In the genomic region with DNA sequence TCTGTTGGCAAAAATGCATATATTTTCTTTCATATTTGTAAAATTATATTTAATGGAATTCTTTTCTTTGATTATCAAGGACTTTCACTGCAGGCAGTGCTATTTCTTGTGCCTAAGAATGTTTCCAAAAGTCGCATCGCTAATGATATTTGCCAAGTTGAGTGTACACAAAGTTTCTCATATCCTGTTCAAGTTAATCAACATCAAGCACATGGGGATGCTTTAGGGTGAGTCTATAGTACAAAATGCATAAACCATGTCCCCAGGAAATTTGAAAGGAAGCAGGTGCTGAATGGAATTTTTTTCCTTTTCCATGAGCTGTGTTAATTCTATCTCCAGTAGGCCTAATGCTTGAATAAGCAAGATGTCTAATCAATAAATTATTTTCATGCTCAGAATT, we compare ENCODE assay signal across 1 cellular context.
TF ChIP-seq lines count a peak whose summit lies in the region.

No MANE protein-coding gene starts in this region.

TF ChIP-seq in HepG2, 621 proteins besides CTCF, POLR2A, EP300 and RAD21 (continued from another document and continues in another):
- no peak for TF ChIP-seq AKNA (CRISPR knock-in tag; IDR thresholded peaks at IDR 0.05; ENCODE audit: borderline replicate concordance)
- no peak for TF ChIP-seq ZNF30 (CRISPR knock-in tag; IDR thresholded peaks at IDR 0.05)
- TF ChIP-seq HNRNPK (IDR thresholded peaks at IDR 0.05; ENCODE audit: low read depth, low read length, poor library complexity, severe bottlenecking) = no peak
- TF ChIP-seq ARNT (IDR thresholded peaks at IDR 0.05) = no peak
- no peak for TF ChIP-seq PAWR (CRISPR knock-in tag; IDR thresholded peaks at IDR 0.05; ENCODE audit: borderline replicate concordance)
- TF ChIP-seq ZNF570 (CRISPR knock-in tag; IDR thresholded peaks at IDR 0.05; ENCODE audit: borderline replicate concordance) = no peak
- no peak for TF ChIP-seq FOXM1 (CRISPR knock-in tag; IDR thresholded peaks at IDR 0.05)
- TF ChIP-seq ZSCAN22 (CRISPR knock-in tag; IDR thresholded peaks at IDR 0.05) = no peak
- TF ChIP-seq, protein P1, sequence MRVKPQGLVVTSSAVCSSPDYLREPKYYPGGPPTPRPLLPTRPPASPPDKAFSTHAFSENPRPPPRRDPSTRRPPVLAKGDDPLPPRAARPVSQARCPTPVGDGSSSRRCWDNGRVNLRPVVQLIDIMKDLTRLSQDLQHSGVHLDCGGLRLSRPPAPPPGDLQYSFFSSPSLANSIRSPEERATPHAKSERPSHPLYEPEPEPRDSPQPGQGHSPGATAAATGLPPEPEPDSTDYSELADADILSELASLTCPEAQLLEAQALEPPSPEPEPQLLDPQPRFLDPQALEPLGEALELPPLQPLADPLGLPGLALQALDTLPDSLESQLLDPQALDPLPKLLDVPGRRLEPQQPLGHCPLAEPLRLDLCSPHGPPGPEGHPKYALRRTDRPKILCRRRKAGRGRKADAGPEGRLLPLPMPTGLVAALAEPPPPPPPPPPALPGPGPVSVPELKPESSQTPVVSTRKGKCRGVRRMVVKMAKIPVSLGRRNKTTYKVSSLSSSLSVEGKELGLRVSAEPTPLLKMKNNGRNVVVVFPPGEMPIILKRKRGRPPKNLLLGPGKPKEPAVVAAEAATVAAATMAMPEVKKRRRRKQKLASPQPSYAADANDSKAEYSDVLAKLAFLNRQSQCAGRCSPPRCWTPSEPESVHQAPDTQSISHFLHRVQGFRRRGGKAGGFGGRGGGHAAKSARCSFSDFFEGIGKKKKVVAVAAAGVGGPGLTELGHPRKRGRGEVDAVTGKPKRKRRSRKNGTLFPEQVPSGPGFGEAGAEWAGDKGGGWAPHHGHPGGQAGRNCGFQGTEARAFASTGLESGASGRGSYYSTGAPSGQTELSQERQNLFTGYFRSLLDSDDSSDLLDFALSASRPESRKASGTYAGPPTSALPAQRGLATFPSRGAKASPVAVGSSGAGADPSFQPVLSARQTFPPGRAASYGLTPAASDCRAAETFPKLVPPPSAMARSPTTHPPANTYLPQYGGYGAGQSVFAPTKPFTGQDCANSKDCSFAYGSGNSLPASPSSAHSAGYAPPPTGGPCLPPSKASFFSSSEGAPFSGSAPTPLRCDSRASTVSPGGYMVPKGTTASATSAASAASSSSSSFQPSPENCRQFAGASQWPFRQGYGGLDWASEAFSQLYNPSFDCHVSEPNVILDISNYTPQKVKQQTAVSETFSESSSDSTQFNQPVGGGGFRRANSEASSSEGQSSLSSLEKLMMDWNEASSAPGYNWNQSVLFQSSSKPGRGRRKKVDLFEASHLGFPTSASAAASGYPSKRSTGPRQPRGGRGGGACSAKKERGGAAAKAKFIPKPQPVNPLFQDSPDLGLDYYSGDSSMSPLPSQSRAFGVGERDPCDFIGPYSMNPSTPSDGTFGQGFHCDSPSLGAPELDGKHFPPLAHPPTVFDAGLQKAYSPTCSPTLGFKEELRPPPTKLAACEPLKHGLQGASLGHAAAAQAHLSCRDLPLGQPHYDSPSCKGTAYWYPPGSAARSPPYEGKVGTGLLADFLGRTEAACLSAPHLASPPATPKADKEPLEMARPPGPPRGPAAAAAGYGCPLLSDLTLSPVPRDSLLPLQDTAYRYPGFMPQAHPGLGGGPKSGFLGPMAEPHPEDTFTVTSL (CRISPR knock-in tag; IDR thresholded peaks at IDR 0.05; ENCODE audit: borderline replicate concordance) = peak; percentile 91; the same call in 1 of the 2 replicates
- TF ChIP-seq KMT2A (CRISPR knock-in tag; IDR thresholded peaks at IDR 0.05) = no peak
- no peak for TF ChIP-seq KAT8 (CRISPR knock-in tag; IDR thresholded peaks at IDR 0.05)
- TF ChIP-seq ZFP82 (CRISPR knock-in tag; IDR thresholded peaks at IDR 0.05; ENCODE audit: borderline replicate concordance) = no peak
- TF ChIP-seq GATA4 (IDR thresholded peaks at IDR 0.05; ENCODE audit: borderline replicate concordance, low read depth) = no peak
- no peak for TF ChIP-seq TEAD2 (CRISPR knock-in tag; IDR thresholded peaks at IDR 0.05)
- TF ChIP-seq, protein P2, sequence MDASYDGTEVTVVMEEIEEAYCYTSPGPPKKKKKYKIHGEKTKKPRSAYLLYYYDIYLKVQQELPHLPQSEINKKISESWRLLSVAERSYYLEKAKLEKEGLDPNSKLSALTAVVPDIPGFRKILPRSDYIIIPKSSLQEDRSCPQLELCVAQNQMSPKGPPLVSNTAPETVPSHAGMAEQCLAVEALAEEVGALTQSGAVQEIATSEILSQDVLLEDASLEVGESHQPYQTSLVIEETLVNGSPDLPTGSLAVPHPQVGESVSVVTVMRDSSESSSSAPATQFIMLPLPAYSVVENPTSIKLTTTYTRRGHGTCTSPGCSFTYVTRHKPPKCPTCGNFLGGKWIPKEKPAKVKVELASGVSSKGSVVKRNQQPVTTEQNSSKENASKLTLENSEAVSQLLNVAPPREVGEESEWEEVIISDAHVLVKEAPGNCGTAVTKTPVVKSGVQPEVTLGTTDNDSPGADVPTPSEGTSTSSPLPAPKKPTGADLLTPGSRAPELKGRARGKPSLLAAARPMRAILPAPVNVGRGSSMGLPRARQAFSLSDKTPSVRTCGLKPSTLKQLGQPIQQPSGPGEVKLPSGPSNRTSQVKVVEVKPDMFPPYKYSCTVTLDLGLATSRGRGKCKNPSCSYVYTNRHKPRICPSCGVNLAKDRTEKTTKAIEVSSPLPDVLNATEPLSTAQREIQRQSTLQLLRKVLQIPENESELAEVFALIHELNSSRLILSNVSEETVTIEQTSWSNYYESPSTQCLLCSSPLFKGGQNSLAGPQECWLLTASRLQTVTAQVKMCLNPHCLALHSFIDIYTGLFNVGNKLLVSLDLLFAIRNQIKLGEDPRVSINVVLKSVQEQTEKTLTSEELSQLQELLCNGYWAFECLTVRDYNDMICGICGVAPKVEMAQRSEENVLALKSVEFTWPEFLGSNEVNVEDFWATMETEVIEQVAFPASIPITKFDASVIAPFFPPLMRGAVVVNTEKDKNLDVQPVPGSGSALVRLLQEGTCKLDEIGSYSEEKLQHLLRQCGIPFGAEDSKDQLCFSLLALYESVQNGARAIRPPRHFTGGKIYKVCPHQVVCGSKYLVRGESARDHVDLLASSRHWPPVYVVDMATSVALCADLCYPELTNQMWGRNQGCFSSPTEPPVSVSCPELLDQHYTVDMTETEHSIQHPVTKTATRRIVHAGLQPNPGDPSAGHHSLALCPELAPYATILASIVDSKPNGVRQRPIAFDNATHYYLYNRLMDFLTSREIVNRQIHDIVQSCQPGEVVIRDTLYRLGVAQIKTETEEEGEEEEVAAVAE (CRISPR knock-in tag; IDR thresholded peaks at IDR 0.05; ENCODE audit: borderline replicate concordance) = no peak
- no peak for TF ChIP-seq HMG20B (CRISPR knock-in tag; conservative IDR thresholded peaks at IDR 0.05)
- TF ChIP-seq HDAC1 (CRISPR knock-in tag; IDR thresholded peaks at IDR 0.05) = peak; percentile 38; the same call in 1 of the 2 replicates
- TF ChIP-seq, protein P3, sequence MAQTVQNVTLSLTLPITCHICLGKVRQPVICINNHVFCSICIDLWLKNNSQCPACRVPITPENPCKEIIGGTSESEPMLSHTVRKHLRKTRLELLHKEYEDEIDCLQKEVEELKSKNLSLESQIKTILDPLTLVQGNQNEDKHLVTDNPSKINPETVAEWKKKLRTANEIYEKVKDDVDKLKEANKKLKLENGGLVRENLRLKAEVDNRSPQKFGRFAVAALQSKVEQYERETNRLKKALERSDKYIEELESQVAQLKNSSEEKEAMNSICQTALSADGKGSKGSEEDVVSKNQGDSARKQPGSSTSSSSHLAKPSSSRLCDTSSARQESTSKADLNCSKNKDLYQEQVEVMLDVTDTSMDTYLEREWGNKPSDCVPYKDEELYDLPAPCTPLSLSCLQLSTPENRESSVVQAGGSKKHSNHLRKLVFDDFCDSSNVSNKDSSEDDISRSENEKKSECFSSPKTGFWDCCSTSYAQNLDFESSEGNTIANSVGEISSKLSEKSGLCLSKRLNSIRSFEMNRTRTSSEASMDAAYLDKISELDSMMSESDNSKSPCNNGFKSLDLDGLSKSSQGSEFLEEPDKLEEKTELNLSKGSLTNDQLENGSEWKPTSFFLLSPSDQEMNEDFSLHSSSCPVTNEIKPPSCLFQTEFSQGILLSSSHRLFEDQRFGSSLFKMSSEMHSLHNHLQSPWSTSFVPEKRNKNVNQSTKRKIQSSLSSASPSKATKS (CRISPR knock-in tag; IDR thresholded peaks at IDR 0.05) = no peak
- no peak for TF ChIP-seq ZNF614 (CRISPR knock-in tag; IDR thresholded peaks at IDR 0.05; ENCODE audit: borderline replicate concordance)
- TF ChIP-seq CHD4 (IDR thresholded peaks at IDR 0.05; ENCODE audit: borderline replicate concordance, low read length) = no peak
- TF ChIP-seq NFRKB (IDR thresholded peaks at IDR 0.05) = no peak
- no peak for TF ChIP-seq CREB1 (IDR thresholded peaks at IDR 0.05)
- peak; percentile 29; the same call in 1 of the 2 replicates for TF ChIP-seq CREB1 (CRISPR knock-in tag; IDR thresholded peaks at IDR 0.05)
- no peak for TF ChIP-seq ZNF414 (CRISPR knock-in tag; IDR thresholded peaks at IDR 0.05)
- peak; percentile 95 for TF ChIP-seq MED1 (CRISPR knock-in tag; IDR thresholded peaks at IDR 0.05)
- no peak for TF ChIP-seq ZNF124 (CRISPR knock-in tag; IDR thresholded peaks at IDR 0.05)
- no peak for TF ChIP-seq ZNF629 (CRISPR knock-in tag; conservative IDR thresholded peaks at IDR 0.05)
- no peak for TF ChIP-seq SATB2 (CRISPR knock-in tag; IDR thresholded peaks at IDR 0.05)
- no peak for TF ChIP-seq ZNF740 (CRISPR knock-in tag; IDR thresholded peaks at IDR 0.05)
- TF ChIP-seq ZNF382 (CRISPR knock-in tag; IDR thresholded peaks at IDR 0.05; ENCODE audit: borderline replicate concordance) = no peak
- TF ChIP-seq ZNF766 (CRISPR knock-in tag; IDR thresholded peaks at IDR 0.05; ENCODE audit: borderline replicate concordance) = no peak
- TF ChIP-seq ZNF34 (CRISPR knock-in tag; IDR thresholded peaks at IDR 0.05; ENCODE audit: borderline replicate concordance) = no peak
- no peak for TF ChIP-seq ZNF552 (CRISPR knock-in tag; IDR thresholded peaks at IDR 0.05; ENCODE audit: borderline replicate concordance)
- no peak for TF ChIP-seq ZMYM2 (CRISPR knock-in tag; IDR thresholded peaks at IDR 0.05)
- TF ChIP-seq, protein P4, sequence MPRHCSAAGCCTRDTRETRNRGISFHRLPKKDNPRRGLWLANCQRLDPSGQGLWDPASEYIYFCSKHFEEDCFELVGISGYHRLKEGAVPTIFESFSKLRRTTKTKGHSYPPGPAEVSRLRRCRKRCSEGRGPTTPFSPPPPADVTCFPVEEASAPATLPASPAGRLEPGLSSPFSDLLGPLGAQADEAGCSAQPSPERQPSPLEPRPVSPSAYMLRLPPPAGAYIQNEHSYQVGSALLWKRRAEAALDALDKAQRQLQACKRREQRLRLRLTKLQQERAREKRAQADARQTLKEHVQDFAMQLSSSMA (CRISPR knock-in tag; IDR thresholded peaks at IDR 0.05) = no peak
- TF ChIP-seq CREB3 (CRISPR knock-in tag; IDR thresholded peaks at IDR 0.05) = no peak
- TF ChIP-seq ARID2 (CRISPR knock-in tag; IDR thresholded peaks at IDR 0.05; ENCODE audit: borderline replicate concordance) = no peak
- TF ChIP-seq FIP1L1 (IDR thresholded peaks at IDR 0.05; ENCODE audit: borderline replicate concordance, insufficient read depth, low read depth, low read length) = no peak
- TF ChIP-seq KLF15 (CRISPR knock-in tag; IDR thresholded peaks at IDR 0.05; ENCODE audit: borderline replicate concordance) = no peak
- no peak for TF ChIP-seq RARG (CRISPR knock-in tag; IDR thresholded peaks at IDR 0.05; ENCODE audit: low read depth)
- TF ChIP-seq BRD4 (CRISPR knock-in tag; IDR thresholded peaks at IDR 0.05) = no peak
